ENCODE assay signal across 1 cellular context in genomic region chr1:205543351-205544305, GRCh38.
TF ChIP-seq lines count a peak whose summit lies in the region.

No MANE protein-coding gene starts in this region.

TF ChIP-seq in SK-N-SH treated with all-trans-retinoic acid at 6 μM for 48 hours, 23 proteins besides CTCF, POLR2A, EP300 and RAD21 (continued from another document):
- TF ChIP-seq PPARA (CRISPR knock-in tag; IDR thresholded peaks at IDR 0.05; ENCODE audit: borderline replicate concordance) (no peak), ZNF565 (CRISPR knock-in tag; conservative IDR thresholded peaks at IDR 0.05; ENCODE audit: low read depth) (no peak)
TF ChIP-seq in SK-N-SH treated with all-trans-retinoic acid at 6 μM for 48 hours: peak in this region for 2.
